15 cellular contexts compared by ENCODE assay signal in the genomic region with DNA sequence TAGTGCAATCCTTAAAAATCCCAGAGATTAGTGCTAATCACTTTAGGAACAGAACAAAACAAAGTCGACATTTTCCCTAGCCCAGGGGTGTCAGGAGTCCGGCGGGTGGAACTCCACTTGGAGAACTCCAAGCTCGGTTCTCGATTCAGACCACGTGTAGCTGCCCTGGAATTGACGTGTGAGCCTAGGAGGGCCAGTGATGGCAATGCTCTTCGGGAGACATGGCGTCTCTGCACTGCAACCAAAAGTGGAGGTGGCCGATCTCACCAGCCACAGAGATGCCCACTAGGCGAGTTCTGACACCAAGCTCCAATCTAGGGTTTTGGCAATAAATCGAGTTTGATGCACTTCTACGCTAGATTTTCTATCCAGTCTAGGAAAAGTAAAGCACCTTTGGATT. TPM values are rescaled to one million over a fixed set of nuclear protein-coding genes. Genes with fewer than 3 reads are reported as not detected.
DNase-seq lines count a peak whose midpoint lies in the region; ATAC-seq, FAIRE-seq and TF ChIP-seq lines count a peak whose summit lies in the region.
"Had no signal": no experiment of that assay in that cellular context is flagged by ENCODE, and none has a peak within 500 bp of the region (broad histone marks: within the 10 kb centered on the region; RNA-seq: fewer than 3 reads in every experiment).

No MANE protein-coding gene starts in this region.

- H3K4me1 Mint-ChIP-seq in activated T-cell treated with anti-CD3 and anti-CD28 coated beads, Interleukin-2, amount 50 U/mL, for 72 hours (ENCODE audit: low read depth), result peaks cover 11% of the 10 kb centered on the region
- H3K4me1 Mint-ChIP-seq in activated T-cell treated with anti-CD3 and anti-CD28 coated beads, Interleukin-2, amount 50 U/mL, for 4 hours (ENCODE audit: low read depth), result peaks cover 2% of the 10 kb centered on the region
- H3K4me1 Mint-ChIP-seq: CD8-positive, alpha-beta memory T cell had no signal

- TF ChIP-seq POLR2A in H54 (IDR thresholded peaks at IDR 0.05; ENCODE audit: low read depth, low read length), result no peak

- H3K36me3 ChIP-seq in kidney (ENCODE audit: control insufficient read depth in 1 of 2, insufficient read depth in 2 of 2, low read length in 2 of 2), result peaks cover 18 to 46% of the 10 kb centered on the region in 2 donors

- H3K9me3 ChIP-seq in kidney (ENCODE audit: control insufficient read depth in 1 of 2, low read length in 2 of 2), result no peaks in the 10 kb centered on the region
- H3K9me3 ChIP-seq: BLaER1 had no signal

- H3K36me3 Mint-ChIP-seq in activated T-cell treated with anti-CD3 and anti-CD28 coated beads, Interleukin-2, amount 50 U/mL, for 72 hours (ENCODE audit: insufficient read depth in 2 of 2), result peaks cover 2 to 12% of the 10 kb centered on the region in 2 donors
- H3K36me3 Mint-ChIP-seq in activated T-cell treated with anti-CD3 and anti-CD28 coated beads, Interleukin-2, amount 50 U/mL, for 4 hours (ENCODE audit: insufficient read depth), result peaks cover 27% of the 10 kb centered on the region

- no peak for TF ChIP-seq CTCF in kidney (IDR thresholded peaks at IDR 0.05; ENCODE audit: borderline replicate concordance, extremely low read depth, insufficient read depth)

- intact Hi-C loops in kidney (cut with DNase I), result no loop called here
- intact Hi-C loops in posterior vena cava (cut with DNase I), result no loop called here

- H3K27ac Mint-ChIP-seq in activated T-cell treated with anti-CD3 and anti-CD28 coated beads, Interleukin-2, amount 50 U/mL, for 72 hours, result peak overlapping the region; percentile 65

- no peaks in the 10 kb centered on the region for H3K27me3 Mint-ChIP-seq in activated T-cell treated with anti-CD3 and anti-CD28 coated beads, Interleukin-2, amount 50 U/mL, for 72 hours (ENCODE audit: low read depth)
- H3K27me3 Mint-ChIP-seq in activated T-cell treated with anti-CD3 and anti-CD28 coated beads, Interleukin-2, amount 50 U/mL, for 4 hours (ENCODE audit: low read depth), result no peaks in the 10 kb centered on the region

- H3K27ac ChIP-seq in kidney (ENCODE audit: low read depth in 2 of 2, low read length in 2 of 2), result no peak overlapping the region
- H3K27ac ChIP-seq: BLaER1 had no signal

- H3K9ac ChIP-seq in kidney (ENCODE audit: low read length in 2 of 2), result no peak overlapping the region
- H3K9ac ChIP-seq: BLaER1 had no signal

- H3K9me3 Mint-ChIP-seq in activated T-cell treated with anti-CD3 and anti-CD28 coated beads, Interleukin-2, amount 50 U/mL, for 72 hours, result no peaks in the 10 kb centered on the region
- H3K9me3 Mint-ChIP-seq in activated T-cell treated with anti-CD3 and anti-CD28 coated beads, Interleukin-2, amount 50 U/mL, for 4 hours, result no peaks in the 10 kb centered on the region
- H3K9me3 Mint-ChIP-seq: CD8-positive, alpha-beta memory T cell had no signal

- no peak for ATAC-seq in activated T-cell treated with anti-CD3 and anti-CD28 coated beads, Interleukin-2, amount 50 U/mL, for 72 hours (replicated peaks in 1 of 2)
- no peak for ATAC-seq in activated T-cell treated with anti-CD3 and anti-CD28 coated beads, Interleukin-2, amount 50 U/mL, for 4 hours
- ATAC-seq in HG03354 (IDR thresholded peaks at IDR 0.05; ENCODE audit: poor library complexity, severe bottlenecking, unreplicated experiment), result no peak

- FAIRE-seq in kidney (lab: Jason Lieb, UNC) (no peak), H54 (lab: Jason Lieb, UNC) (no peak)
- FAIRE-seq: GM19239 had no signal

- no peak overlapping the region for H3K4me3 Mint-ChIP-seq in activated T-cell treated with anti-CD3 and anti-CD28 coated beads, Interleukin-2, amount 50 U/mL, for 72 hours
- no peak overlapping the region for H3K4me3 Mint-ChIP-seq in activated T-cell treated with anti-CD3 and anti-CD28 coated beads, Interleukin-2, amount 50 U/mL, for 4 hours
- H3K4me3 Mint-ChIP-seq: CD8-positive, alpha-beta memory T cell had no signal

- H3K4me1 ChIP-seq in kidney (ENCODE audit: control insufficient read depth in 1 of 2, insufficient read depth in 1 of 2, low read depth in 1 of 2, low read length in 2 of 2), result peaks cover 3 to 4% of the 10 kb centered on the region in 2 donors
- H3K4me1 ChIP-seq: BLaER1 had no signal

- H3K4me3 ChIP-seq in kidney (ENCODE audit: low read length in 2 of 2), result no peak overlapping the region
- H3K4me3 ChIP-seq: BLaER1 had no signal

- DNase-seq in activated T-cell treated with anti-CD3 and anti-CD28 coated beads, Interleukin-2, amount 50 U/mL, for 72 hours, result no peak
- DNase-seq in activated T-cell treated with anti-CD3 and anti-CD28 coated beads, Interleukin-2, amount 50 U/mL, for 4 hours, result no peak
- DNase-seq in kidney (peak; percentile 25), posterior vena cava (ENCODE audit: low spot score) (peak; percentile 65), H54 (ENCODE audit: insufficient read length, low spot score) (no peak), cerebellar nuclear complex (lab: John Stamatoyannopoulos, UW) (no peak)
- DNase-seq: 8988T; AML-193; CD8-positive, alpha-beta memory T cell; DMS53; GF-D8; IMR-90 had no signal

RNA-seq across cellular contexts. Expression of a gene that starts 17.6 kb away (rescaled TPM):
- total RNA-seq in activated T-cell treated with anti-CD3 and anti-CD28 coated beads, Interleukin-2, amount 50 U/mL, for 72 hours, result 100 to 1,000 TPM; 116 to 146 TPM
- 10 to 100 TPM; 31.5 to 43.2 (median 31.6) TPM for total RNA-seq in activated T-cell treated with anti-CD3 and anti-CD28 coated beads, Interleukin-2, amount 50 U/mL, for 4 hours
- total RNA-seq in kidney (57.1 TPM), posterior vena cava (10 to 100 TPM; 51.2 to 52.2 TPM)
- 70.3 TPM for polyA plus RNA-seq in kidney (ENCODE audit: insufficient read depth, low read depth, low replicate concordance)

RNA-seq across cellular contexts. Expression of a gene that starts 26.2 kb away (rescaled TPM):
- 10 to 100 TPM; 33.7 to 36.8 TPM for total RNA-seq in activated T-cell treated with anti-CD3 and anti-CD28 coated beads, Interleukin-2, amount 50 U/mL, for 72 hours
- total RNA-seq in activated T-cell treated with anti-CD3 and anti-CD28 coated beads, Interleukin-2, amount 50 U/mL, for 4 hours, result 10 to 100 TPM; 53.0 to 58.1 (median 55.5) TPM
- total RNA-seq in kidney (34.9 TPM), posterior vena cava (10 to 100 TPM; 50.4 to 58.5 TPM)
- polyA plus RNA-seq in kidney (ENCODE audit: insufficient read depth, low read depth, low replicate concordance), result 12.5 TPM

Comparison
In these comparisons a context has a peak if more than half of its experiments do, and no peak if none do; other contexts are left out.
1. DNase-seq: peak in kidney (single experiment) and posterior vena cava (single experiment); none in activated T-cell treated with anti-CD3 and anti-CD28 coated beads, Interleukin-2, amount 50 U/mL, for 72 hours (0 of 2), activated T-cell treated with anti-CD3 and anti-CD28 coated beads, Interleukin-2, amount 50 U/mL, for 4 hours (single experiment), H54 (single experiment) and cerebellar nuclear complex (0 of 2).